In the genomic region with DNA sequence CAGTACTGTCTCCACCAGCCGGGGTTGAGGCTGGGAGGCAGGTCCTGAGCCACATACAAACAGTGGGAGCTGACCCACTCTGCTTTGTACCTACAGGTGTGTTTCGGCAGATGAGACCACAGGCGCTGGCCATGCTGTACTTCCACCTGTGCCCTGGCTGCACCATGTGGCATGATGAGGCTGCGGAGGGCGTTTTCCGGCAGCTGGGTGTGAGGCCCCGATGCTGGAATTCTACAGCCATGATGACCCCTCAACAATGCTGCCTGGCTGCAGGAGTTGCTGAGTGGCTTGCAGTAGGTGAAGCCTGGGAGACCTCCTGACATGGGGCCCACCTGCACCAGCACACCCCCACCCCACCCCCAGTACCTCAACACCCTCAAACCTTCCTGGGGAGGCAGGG, we compare ENCODE assay signal across 2 cellular contexts.
TF ChIP-seq lines count a peak whose summit lies in the region.

No MANE protein-coding gene starts in this region.

TF ChIP-seq in SK-N-SH, 30 proteins besides CTCF, POLR2A, EP300 and RAD21 (continued from another document):
- no peak for TF ChIP-seq ELF1 (IDR thresholded peaks at IDR 0.05)
- no peak for TF ChIP-seq FOXM1 (IDR thresholded peaks at IDR 0.05; ENCODE audit: low read depth)
- no peak for TF ChIP-seq MEF2A (IDR thresholded peaks at IDR 0.05; ENCODE audit: borderline replicate concordance, low read depth)
- TF ChIP-seq GABPA (IDR thresholded peaks at IDR 0.05; ENCODE audit: low read depth): no peak
- TF ChIP-seq, protein P1, sequence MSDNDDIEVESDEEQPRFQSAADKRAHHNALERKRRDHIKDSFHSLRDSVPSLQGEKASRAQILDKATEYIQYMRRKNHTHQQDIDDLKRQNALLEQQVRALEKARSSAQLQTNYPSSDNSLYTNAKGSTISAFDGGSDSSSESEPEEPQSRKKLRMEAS (IDR thresholded peaks at IDR 0.05; ENCODE audit: low read depth): no peak
- no peak for TF ChIP-seq POLR2AphosphoS5 (IDR thresholded peaks at IDR 0.05; ENCODE audit: low read depth, low read length)

TF ChIP-seq in SK-N-SH treated with all-trans-retinoic acid at 6 μM for 48 hours, 23 proteins besides CTCF, POLR2A, EP300 and RAD21 (continued from another document):
- TF ChIP-seq ZFP30 (CRISPR knock-in tag; IDR thresholded peaks at IDR 0.05): no peak
- no peak for TF ChIP-seq BACH2 (CRISPR knock-in tag; IDR thresholded peaks at IDR 0.05; ENCODE audit: borderline replicate concordance)
- TF ChIP-seq ZC3H10 (CRISPR knock-in tag; IDR thresholded peaks at IDR 0.05): no peak
- no peak for TF ChIP-seq TOX (CRISPR knock-in tag; IDR thresholded peaks at IDR 0.05; ENCODE audit: borderline replicate concordance)
- TF ChIP-seq ZNF70 (CRISPR knock-in tag; IDR thresholded peaks at IDR 0.05): no peak
- TF ChIP-seq, protein P2, sequence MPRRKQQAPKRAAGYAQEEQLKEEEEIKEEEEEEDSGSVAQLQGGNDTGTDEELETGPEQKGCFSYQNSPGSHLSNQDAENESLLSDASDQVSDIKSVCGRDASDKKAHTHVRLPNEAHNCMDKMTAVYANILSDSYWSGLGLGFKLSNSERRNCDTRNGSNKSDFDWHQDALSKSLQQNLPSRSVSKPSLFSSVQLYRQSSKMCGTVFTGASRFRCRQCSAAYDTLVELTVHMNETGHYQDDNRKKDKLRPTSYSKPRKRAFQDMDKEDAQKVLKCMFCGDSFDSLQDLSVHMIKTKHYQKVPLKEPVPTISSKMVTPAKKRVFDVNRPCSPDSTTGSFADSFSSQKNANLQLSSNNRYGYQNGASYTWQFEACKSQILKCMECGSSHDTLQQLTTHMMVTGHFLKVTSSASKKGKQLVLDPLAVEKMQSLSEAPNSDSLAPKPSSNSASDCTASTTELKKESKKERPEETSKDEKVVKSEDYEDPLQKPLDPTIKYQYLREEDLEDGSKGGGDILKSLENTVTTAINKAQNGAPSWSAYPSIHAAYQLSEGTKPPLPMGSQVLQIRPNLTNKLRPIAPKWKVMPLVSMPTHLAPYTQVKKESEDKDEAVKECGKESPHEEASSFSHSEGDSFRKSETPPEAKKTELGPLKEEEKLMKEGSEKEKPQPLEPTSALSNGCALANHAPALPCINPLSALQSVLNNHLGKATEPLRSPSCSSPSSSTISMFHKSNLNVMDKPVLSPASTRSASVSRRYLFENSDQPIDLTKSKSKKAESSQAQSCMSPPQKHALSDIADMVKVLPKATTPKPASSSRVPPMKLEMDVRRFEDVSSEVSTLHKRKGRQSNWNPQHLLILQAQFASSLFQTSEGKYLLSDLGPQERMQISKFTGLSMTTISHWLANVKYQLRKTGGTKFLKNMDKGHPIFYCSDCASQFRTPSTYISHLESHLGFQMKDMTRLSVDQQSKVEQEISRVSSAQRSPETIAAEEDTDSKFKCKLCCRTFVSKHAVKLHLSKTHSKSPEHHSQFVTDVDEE (CRISPR knock-in tag; IDR thresholded peaks at IDR 0.05): no peak
- no peak for TF ChIP-seq GLIS3 (CRISPR knock-in tag; IDR thresholded peaks at IDR 0.05)
- no peak for TF ChIP-seq RARB (CRISPR knock-in tag; IDR thresholded peaks at IDR 0.05)
- no peak for TF ChIP-seq OSR1 (CRISPR knock-in tag; IDR thresholded peaks at IDR 0.05)
- TF ChIP-seq ARNTL (CRISPR knock-in tag; IDR thresholded peaks at IDR 0.05; ENCODE audit: borderline replicate concordance, low read depth): no peak
- no peak for TF ChIP-seq PPARA (CRISPR knock-in tag; IDR thresholded peaks at IDR 0.05; ENCODE audit: borderline replicate concordance)
- no peak for TF ChIP-seq ZNF8 (CRISPR knock-in tag; IDR thresholded peaks at IDR 0.05)
- no peak for TF ChIP-seq CREB5 (CRISPR knock-in tag; IDR thresholded peaks at IDR 0.05; ENCODE audit: low read depth)
